12 cellular contexts compared by ENCODE assay signal in the genomic region with DNA sequence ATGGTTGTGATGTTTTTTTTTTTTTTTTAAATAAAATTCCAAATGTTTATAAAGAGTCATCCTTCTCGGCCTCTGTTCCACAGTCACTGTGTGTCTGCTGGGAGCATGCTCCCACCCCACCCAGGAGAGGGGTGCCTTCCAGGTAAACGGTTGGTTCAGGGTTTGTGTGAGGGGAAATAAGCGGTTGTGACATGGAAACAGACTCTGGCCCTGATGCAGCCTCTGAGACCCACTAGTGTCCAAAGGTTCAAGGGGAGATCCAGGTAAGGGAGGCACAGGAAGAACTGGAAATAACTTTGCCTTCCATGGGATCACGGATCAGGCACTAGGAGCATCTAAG. TPM values are rescaled to one million over a fixed set of nuclear protein-coding genes. Genes with fewer than 3 reads are reported as not detected.
"Had no signal": no experiment of that assay in that cellular context is flagged by ENCODE, and none has a peak within 500 bp of the region (broad histone marks: within the 10 kb centered on the region; RNA-seq: fewer than 3 reads in every experiment).

No MANE protein-coding gene starts in this region.

- DNase-seq: activated CD4-positive, alpha-beta T cell treated with anti-CD3 and anti-CD28 coated beads, Interleukin-2, amount 50 U/mL, for 1 hour; activated CD4-positive, CD25-positive, alpha-beta regulatory T cell; activated gamma-delta T cell; activated T-cell treated with anti-CD3 and anti-CD28 coated beads, Interleukin-2, amount 50 U/mL, for 1 hour; anterior cingulate cortex; foreskin melanocyte; left colon; mammary epithelial cell; T-helper 2 cell had no signal

- ATAC-seq: left colon, pancreas had no signal

- H3K4me3 Mint-ChIP-seq: activated naive CD8-positive, alpha-beta T cell had no signal

RNA-seq across cellular contexts. Expression of a gene that starts 15.1 kb away (rescaled TPM):
- total RNA-seq: vagina had no signal
- polyA plus RNA-seq: mammary epithelial cell had no signal
